Comparison of ENCODE assay signal across 1 cellular context in genomic region chr19:10271543-10272086, GRCh38.
TF ChIP-seq lines count a peak whose summit lies in the region.

No MANE protein-coding gene starts in this region.

TF ChIP-seq in endothelial cell of umbilical vein, 7 proteins besides CTCF, POLR2A, EP300 and RAD21 (continued from another document):
- no peak for TF ChIP-seq JUN (IDR thresholded peaks at IDR 0.05; ENCODE audit: borderline replicate concordance, insufficient read depth, insufficient read length, low read depth)
- TF ChIP-seq POLR2AphosphoS5 (IDR thresholded peaks at IDR 0.05; ENCODE audit: insufficient read depth, low read depth, low read length): no peak
- no peak for TF ChIP-seq GATA2 (IDR thresholded peaks at IDR 0.05; ENCODE audit: insufficient read depth, insufficient read length, low read depth, low read length)
- TF ChIP-seq FOS (IDR thresholded peaks at IDR 0.05; ENCODE audit: borderline replicate concordance, insufficient read depth, low read length): no peak
- TF ChIP-seq EZH2 (IDR thresholded peaks at IDR 0.05; ENCODE audit: borderline replicate concordance, low read depth, low read length, severe bottlenecking): no peak
